Comparison of ENCODE assay signal across 1 cellular context in genomic region chr6:106125925-106126435, GRCh38.
TF ChIP-seq lines count a peak whose summit lies in the region.

No MANE protein-coding gene starts in this region.

TF ChIP-seq in HCT116, 20 proteins besides CTCF, POLR2A, EP300 and RAD21 (continued from another document):
- TF ChIP-seq, protein P1, sequence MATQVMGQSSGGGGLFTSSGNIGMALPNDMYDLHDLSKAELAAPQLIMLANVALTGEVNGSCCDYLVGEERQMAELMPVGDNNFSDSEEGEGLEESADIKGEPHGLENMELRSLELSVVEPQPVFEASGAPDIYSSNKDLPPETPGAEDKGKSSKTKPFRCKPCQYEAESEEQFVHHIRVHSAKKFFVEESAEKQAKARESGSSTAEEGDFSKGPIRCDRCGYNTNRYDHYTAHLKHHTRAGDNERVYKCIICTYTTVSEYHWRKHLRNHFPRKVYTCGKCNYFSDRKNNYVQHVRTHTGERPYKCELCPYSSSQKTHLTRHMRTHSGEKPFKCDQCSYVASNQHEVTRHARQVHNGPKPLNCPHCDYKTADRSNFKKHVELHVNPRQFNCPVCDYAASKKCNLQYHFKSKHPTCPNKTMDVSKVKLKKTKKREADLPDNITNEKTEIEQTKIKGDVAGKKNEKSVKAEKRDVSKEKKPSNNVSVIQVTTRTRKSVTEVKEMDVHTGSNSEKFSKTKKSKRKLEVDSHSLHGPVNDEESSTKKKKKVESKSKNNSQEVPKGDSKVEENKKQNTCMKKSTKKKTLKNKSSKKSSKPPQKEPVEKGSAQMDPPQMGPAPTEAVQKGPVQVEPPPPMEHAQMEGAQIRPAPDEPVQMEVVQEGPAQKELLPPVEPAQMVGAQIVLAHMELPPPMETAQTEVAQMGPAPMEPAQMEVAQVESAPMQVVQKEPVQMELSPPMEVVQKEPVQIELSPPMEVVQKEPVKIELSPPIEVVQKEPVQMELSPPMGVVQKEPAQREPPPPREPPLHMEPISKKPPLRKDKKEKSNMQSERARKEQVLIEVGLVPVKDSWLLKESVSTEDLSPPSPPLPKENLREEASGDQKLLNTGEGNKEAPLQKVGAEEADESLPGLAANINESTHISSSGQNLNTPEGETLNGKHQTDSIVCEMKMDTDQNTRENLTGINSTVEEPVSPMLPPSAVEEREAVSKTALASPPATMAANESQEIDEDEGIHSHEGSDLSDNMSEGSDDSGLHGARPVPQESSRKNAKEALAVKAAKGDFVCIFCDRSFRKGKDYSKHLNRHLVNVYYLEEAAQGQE (IDR thresholded peaks at IDR 0.05; ENCODE audit: low read depth), result no peak
- TF ChIP-seq SRF (IDR thresholded peaks at IDR 0.05; ENCODE audit: low read depth), result no peak
- no peak for TF ChIP-seq POLR2AphosphoS5 (IDR thresholded peaks at IDR 0.05; ENCODE audit: low read depth, low read length)
- no peak for TF ChIP-seq ELF1 (IDR thresholded peaks at IDR 0.05; ENCODE audit: borderline replicate concordance, low read depth)
- TF ChIP-seq EZH2phosphoT487 (IDR thresholded peaks at IDR 0.05; ENCODE audit: borderline replicate concordance), result no peak
